17 cellular contexts compared by ENCODE assay signal in the genomic region with DNA sequence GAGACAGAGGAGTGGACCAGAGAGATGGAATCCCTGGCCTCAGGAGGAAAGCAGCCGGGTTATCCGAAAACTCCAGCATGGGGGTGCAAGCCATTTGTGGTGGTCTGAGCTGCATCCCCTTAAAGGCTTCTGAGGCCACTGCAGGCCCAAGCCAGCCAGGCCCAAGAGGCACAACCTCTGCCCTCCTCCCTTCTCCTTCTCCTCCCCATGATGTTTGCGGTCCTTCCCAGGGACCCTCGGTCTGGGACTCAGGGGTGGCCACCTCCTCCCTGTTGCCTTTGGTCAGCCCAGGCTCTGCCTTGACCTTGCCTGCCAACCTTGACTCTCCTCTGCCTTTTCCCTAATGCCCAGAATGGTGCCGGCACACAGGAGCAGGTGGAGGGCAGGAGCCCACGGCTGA.
"Had no signal": no experiment of that assay in that cellular context is flagged by ENCODE, and none has a peak within 500 bp of the region (broad histone marks: within the 10 kb centered on the region; RNA-seq: fewer than 3 reads in every experiment).

No MANE protein-coding gene starts in this region.

- H3K9me3 ChIP-seq: colonic mucosa, heart left ventricle had no signal

- ATAC-seq: heart left ventricle; right cardiac atrium; stimulated activated naive CD8-positive, alpha-beta T cell treated with anti-CD3 and anti-CD28 coated beads, Interleukin-15, Interleukin-2, amounts not matched to agents 100 U/mL and 50 U/mL, for 24 hours had no signal

- H3K4me1 ChIP-seq: colonic mucosa had no signal

- H3K36me3 ChIP-seq: colonic mucosa, heart left ventricle had no signal

- H3K36me3 Mint-ChIP-seq: naive B cell had no signal

- H3K4me3 Mint-ChIP-seq: activated CD4-positive, alpha-beta T cell treated with anti-CD3 and anti-CD28 coated beads, Interleukin-2, amount 10 ng/mL, durations not matched to agents 7 days and 5 days; activated naive CD4-positive, alpha-beta T cell treated with anti-CD3 and anti-CD28 coated beads for 36 hours; T-helper 2 cell treated with Interferon-gamma antibody and Interleukin-4, amounts not matched to agents 5 μg/mL and 100 μg/mL, for 36 hours had no signal

- DNase-seq: activated CD4-positive, alpha-beta T cell treated with anti-CD3 and anti-CD28 coated beads, Interleukin-2, amount 10 ng/mL, durations not matched to agents 7 days and 5 days; activated CD8-positive, alpha-beta memory T cell treated with anti-CD3 and anti-CD28 coated beads for 24 hours; activated naive CD4-positive, alpha-beta T cell treated with anti-CD3 and anti-CD28 coated beads for 36 hours; central memory CD4-positive, alpha-beta T cell; colonic mucosa; effector CD8-positive, alpha-beta T cell; foreskin melanocyte; naive B cell; posterior cingulate gyrus; stimulated activated CD4-positive, alpha-beta T cell treated with anti-CD3 and anti-CD28 coated beads, Interleukin-4, amount 100 ng/mL, for 4 hours; stimulated activated CD8-positive, alpha-beta memory T cell treated with anti-CD3 and anti-CD28 coated beads, Interleukin-4, amount 100 ng/mL, for 48 hours; stimulated activated naive CD8-positive, alpha-beta T cell treated with anti-CD3 and anti-CD28 coated beads, Interleukin-15, Interleukin-2, amounts not matched to agents 100 U/mL and 50 U/mL, for 24 hours had no signal

- H3K4me2 ChIP-seq: smooth muscle cell had no signal

- H3K27ac ChIP-seq: colonic mucosa had no signal

- H3K4me3 ChIP-seq: colonic mucosa, heart left ventricle, lung, smooth muscle cell had no signal

- H3K9me3 Mint-ChIP-seq: activated CD4-positive, alpha-beta T cell treated with anti-CD3 and anti-CD28 coated beads, Interleukin-2, amount 10 ng/mL, durations not matched to agents 7 days and 5 days; activated naive CD4-positive, alpha-beta T cell treated with anti-CD3 and anti-CD28 coated beads for 36 hours; T-helper 2 cell treated with Interferon-gamma antibody and Interleukin-4, amounts not matched to agents 5 μg/mL and 100 μg/mL, for 36 hours had no signal

- H3K27ac Mint-ChIP-seq: activated CD4-positive, alpha-beta T cell treated with anti-CD3 and anti-CD28 coated beads, Interleukin-2, amount 10 ng/mL, durations not matched to agents 7 days and 5 days; activated naive CD4-positive, alpha-beta T cell treated with anti-CD3 and anti-CD28 coated beads for 36 hours; T-helper 2 cell treated with Interferon-gamma antibody and Interleukin-4, amounts not matched to agents 5 μg/mL and 100 μg/mL, for 36 hours had no signal
